ENCODE assay signal across 1 cellular context in the genomic region with DNA sequence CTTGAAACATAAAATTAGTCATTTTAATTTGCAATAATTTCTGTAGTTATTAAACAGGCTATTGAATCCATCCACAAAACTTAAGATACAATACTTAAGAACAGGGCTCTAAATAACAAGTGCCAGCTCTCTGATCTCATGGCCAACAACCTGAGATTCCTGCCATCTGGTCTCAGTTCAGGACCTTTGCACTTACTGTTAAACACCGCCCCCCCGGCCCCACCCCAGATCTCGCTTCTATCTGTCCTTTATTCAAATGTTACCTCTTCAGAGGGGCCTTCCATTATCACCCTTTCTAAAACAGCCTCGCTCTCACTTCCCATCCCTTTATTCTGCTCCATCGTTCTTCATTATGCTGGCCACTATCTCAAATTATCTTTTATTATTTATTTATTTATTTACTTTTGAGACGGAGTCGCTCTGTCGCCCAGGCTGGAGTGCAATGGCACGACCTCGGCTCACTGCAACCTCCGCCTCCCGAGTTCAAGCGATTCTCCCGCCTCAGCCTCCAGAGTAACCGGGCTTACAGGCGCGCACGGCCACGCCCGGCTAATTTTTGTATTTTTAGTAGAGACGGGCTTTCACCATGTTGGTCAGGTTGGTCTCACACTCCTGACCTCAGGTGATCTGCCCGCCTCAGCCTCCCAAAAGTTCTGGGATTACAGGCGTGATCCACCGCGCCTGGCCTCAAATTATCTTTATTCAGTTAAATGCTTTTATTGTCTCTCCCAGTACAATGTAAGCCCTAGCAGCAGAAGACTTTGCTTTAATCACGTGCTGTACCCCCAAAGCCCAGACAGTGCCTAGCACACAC.
TF ChIP-seq lines count a peak whose summit lies in the region.

No MANE protein-coding gene starts in this region.

TF ChIP-seq in HEK293, 187 proteins besides CTCF, POLR2A, EP300 and RAD21 (continued from another document):
- TF ChIP-seq, protein P1, sequence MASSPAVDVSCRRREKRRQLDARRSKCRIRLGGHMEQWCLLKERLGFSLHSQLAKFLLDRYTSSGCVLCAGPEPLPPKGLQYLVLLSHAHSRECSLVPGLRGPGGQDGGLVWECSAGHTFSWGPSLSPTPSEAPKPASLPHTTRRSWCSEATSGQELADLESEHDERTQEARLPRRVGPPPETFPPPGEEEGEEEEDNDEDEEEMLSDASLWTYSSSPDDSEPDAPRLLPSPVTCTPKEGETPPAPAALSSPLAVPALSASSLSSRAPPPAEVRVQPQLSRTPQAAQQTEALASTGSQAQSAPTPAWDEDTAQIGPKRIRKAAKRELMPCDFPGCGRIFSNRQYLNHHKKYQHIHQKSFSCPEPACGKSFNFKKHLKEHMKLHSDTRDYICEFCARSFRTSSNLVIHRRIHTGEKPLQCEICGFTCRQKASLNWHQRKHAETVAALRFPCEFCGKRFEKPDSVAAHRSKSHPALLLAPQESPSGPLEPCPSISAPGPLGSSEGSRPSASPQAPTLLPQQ (tag by site-specific recombination; IDR thresholded peaks at IDR 0.05), result no peak
- TF ChIP-seq ZNF10 (tag by site-specific recombination; IDR thresholded peaks at IDR 0.05) (no peak), ZSCAN18 (tag by site-specific recombination; IDR thresholded peaks at IDR 0.05) (0 out of 2 replicates have a peak, but pooled peaks have one; percentile 81), ZNF623 (tag by site-specific recombination; IDR thresholded peaks at IDR 0.05) (peak; percentile 30; the same call in 1 of the 2 replicates), ZNF416 (tag by site-specific recombination; IDR thresholded peaks at IDR 0.05) (no peak), ZEB2 (tag by site-specific recombination; IDR thresholded peaks at IDR 0.05) (no peak), ZNF747 (tag by site-specific recombination; IDR thresholded peaks at IDR 0.05) (no peak), ZNF2 (tag by site-specific recombination; IDR thresholded peaks at IDR 0.05) (peak; percentile 12; the same call in 1 of the 2 replicates), ZFP37 (tag by site-specific recombination; IDR thresholded peaks at IDR 0.05) (no peak), PBX3 (CRISPR knock-in tag; IDR thresholded peaks at IDR 0.05) (no peak), ZFP3 (tag by site-specific recombination; IDR thresholded peaks at IDR 0.05; ENCODE audit: low read depth) (no peak), ZNF558 (tag by site-specific recombination; IDR thresholded peaks at IDR 0.05) (no peak), ZNF16 (tag by site-specific recombination; IDR thresholded peaks at IDR 0.05; ENCODE audit: low read depth) (no peak), ZNF624 (tag by site-specific recombination; IDR thresholded peaks at IDR 0.05) (no peak), ZBTB48 (tag by site-specific recombination; IDR thresholded peaks at IDR 0.05) (no peak), ZNF274 (IDR thresholded peaks at IDR 0.05; ENCODE audit: low read length) (no peak), ZNF274 (tag by site-specific recombination; IDR thresholded peaks at IDR 0.05; ENCODE audit: borderline replicate concordance) (no peak), ZNF398 (tag by site-specific recombination; IDR thresholded peaks at IDR 0.05) (no peak), ZNF548 (tag by site-specific recombination; IDR thresholded peaks at IDR 0.05) (no peak), ZNF510 (tag by site-specific recombination; IDR thresholded peaks at IDR 0.05; ENCODE audit: insufficient replicate concordance) (no peak), ZNF626 (tag by site-specific recombination; IDR thresholded peaks at IDR 0.05) (no peak), ZNF214 (tag by site-specific recombination; IDR thresholded peaks at IDR 0.05; ENCODE audit: borderline replicate concordance) (no peak), ZNF112 (tag by site-specific recombination; IDR thresholded peaks at IDR 0.05) (no peak), ZNF660 (tag by site-specific recombination; IDR thresholded peaks at IDR 0.05) (no peak), KLF10 (tag by site-specific recombination; IDR thresholded peaks at IDR 0.05) (no peak), ZNF529 (tag by site-specific recombination; IDR thresholded peaks at IDR 0.05; ENCODE audit: insufficient replicate concordance) (no peak)
- TF ChIP-seq, protein P2, sequence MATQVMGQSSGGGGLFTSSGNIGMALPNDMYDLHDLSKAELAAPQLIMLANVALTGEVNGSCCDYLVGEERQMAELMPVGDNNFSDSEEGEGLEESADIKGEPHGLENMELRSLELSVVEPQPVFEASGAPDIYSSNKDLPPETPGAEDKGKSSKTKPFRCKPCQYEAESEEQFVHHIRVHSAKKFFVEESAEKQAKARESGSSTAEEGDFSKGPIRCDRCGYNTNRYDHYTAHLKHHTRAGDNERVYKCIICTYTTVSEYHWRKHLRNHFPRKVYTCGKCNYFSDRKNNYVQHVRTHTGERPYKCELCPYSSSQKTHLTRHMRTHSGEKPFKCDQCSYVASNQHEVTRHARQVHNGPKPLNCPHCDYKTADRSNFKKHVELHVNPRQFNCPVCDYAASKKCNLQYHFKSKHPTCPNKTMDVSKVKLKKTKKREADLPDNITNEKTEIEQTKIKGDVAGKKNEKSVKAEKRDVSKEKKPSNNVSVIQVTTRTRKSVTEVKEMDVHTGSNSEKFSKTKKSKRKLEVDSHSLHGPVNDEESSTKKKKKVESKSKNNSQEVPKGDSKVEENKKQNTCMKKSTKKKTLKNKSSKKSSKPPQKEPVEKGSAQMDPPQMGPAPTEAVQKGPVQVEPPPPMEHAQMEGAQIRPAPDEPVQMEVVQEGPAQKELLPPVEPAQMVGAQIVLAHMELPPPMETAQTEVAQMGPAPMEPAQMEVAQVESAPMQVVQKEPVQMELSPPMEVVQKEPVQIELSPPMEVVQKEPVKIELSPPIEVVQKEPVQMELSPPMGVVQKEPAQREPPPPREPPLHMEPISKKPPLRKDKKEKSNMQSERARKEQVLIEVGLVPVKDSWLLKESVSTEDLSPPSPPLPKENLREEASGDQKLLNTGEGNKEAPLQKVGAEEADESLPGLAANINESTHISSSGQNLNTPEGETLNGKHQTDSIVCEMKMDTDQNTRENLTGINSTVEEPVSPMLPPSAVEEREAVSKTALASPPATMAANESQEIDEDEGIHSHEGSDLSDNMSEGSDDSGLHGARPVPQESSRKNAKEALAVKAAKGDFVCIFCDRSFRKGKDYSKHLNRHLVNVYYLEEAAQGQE (tag by site-specific recombination; IDR thresholded peaks at IDR 0.05), result no peak
- TF ChIP-seq, protein P3, sequence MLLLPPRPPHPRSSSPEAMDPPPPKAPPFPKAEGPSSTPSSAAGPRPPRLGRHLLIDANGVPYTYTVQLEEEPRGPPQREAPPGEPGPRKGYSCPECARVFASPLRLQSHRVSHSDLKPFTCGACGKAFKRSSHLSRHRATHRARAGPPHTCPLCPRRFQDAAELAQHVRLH (tag by site-specific recombination; IDR thresholded peaks at IDR 0.05), result no peak
